In genomic region chr6:128343666-128344065, GRCh38 we compare ENCODE assay signal across 17 cellular contexts.
DNase-seq lines count a peak whose midpoint lies in the region; ATAC-seq and TF ChIP-seq lines count a peak whose summit lies in the region.
"Had no signal": no experiment of that assay in that cellular context is flagged by ENCODE, and none has a peak within 500 bp of the region (broad histone marks: within the 10 kb centered on the region; RNA-seq: fewer than 3 reads in every experiment).

No MANE protein-coding gene starts in this region.

- no peak overlapping the region for H3K4me3 Mint-ChIP-seq in nephron
- H3K4me3 Mint-ChIP-seq: B cell; CD4-positive, CD25-positive, alpha-beta regulatory T cell; CD8-positive, alpha-beta T cell; GM23338; H9 had no signal

- no peaks in the 10 kb centered on the region for H3K27me3 Mint-ChIP-seq in nephron (ENCODE audit: low read depth)
- H3K27me3 Mint-ChIP-seq: CD4-positive, CD25-positive, alpha-beta regulatory T cell had no signal

- H3K56ac ChIP-seq in IMR-90 (ENCODE audit: extremely low read depth, insufficient read depth, low read length): no peak overlapping the region

- peak; percentile 87 for ATAC-seq in IMR-90 (ENCODE audit: low read depth)
- ATAC-seq in left cardiac atrium: no peak
- ATAC-seq in HG03045 (IDR thresholded peaks at IDR 0.05; ENCODE audit: unreplicated experiment): no peak
- ATAC-seq: CD8-positive, alpha-beta T cell; GM23338; HCT116 had no signal

- no peak overlapping the region for H3K14ac ChIP-seq in IMR-90 (replicated peaks; ENCODE audit: low read depth, low read length)

- H2BK20ac ChIP-seq in IMR-90 (ENCODE audit: low read depth, low read length): no peak overlapping the region

- POLR2A ChIA-PET in IMR-90 (lab: Charles Lee; ENCODE audit: unreplicated experiment): no interaction called here

- peaks cover 6% of the 10 kb centered on the region for H3K4me1 ChIP-seq in IMR-90 (ENCODE audit: control insufficient read depth, insufficient read depth, low read length)

- H3K27ac ChIP-seq in IMR-90 (ENCODE audit: insufficient read depth, low read length): peak overlapping the region; percentile 62; the same call in 1 of the 2 replicates
- H3K27ac ChIP-seq: BLaER1, C4-2B had no signal

- peak overlapping the region; percentile 7 to 63 (median 16) for H3K27ac Mint-ChIP-seq in nephron
- H3K27ac Mint-ChIP-seq: B cell; CD4-positive, CD25-positive, alpha-beta regulatory T cell; CD8-positive, alpha-beta T cell; GM23338 had no signal

- H3K9me1 ChIP-seq in IMR-90 (ENCODE audit: insufficient read depth, low read length): peaks cover 4% of the 10 kb centered on the region; the same call in 1 of the 2 replicates

- no TSS peak for BruUV-seq in IMR-90 (replicated peaks; lab: Mats Ljungman, UMichigan)

- no peak overlapping the region for H3K9ac ChIP-seq in IMR-90 (ENCODE audit: low read depth, low read length)
- H3K9ac ChIP-seq: BLaER1 had no signal

- dilution Hi-C loops in IMR-90 (cut with HindIII; ENCODE audit: low sequenced_read_pairs, unreplicated experiment): no loop called here

- no peaks in the 10 kb centered on the region for H3K27me3 ChIP-seq in IMR-90 (ENCODE audit: control insufficient read depth, insufficient read depth, low read length)
- H3K27me3 ChIP-seq: BLaER1 had no signal

- H4K8ac ChIP-seq in IMR-90 (ENCODE audit: low read depth in 2 of 2, low read length in 2 of 2): peak overlapping the region in 1 of 2 experiments; percentile 1; a peak in 1 of 4 replicates

- CTCF ChIA-PET in IMR-90 (lab: Yijun Ruan, JAX): no interaction called here

- H4K20me1 ChIP-seq in IMR-90 (ENCODE audit: insufficient read depth, low read length): no peaks in the 10 kb centered on the region; the same call in 1 of the 2 replicates
- H4K20me1 ChIP-seq: BLaER1 had no signal

- H2BK15ac ChIP-seq in IMR-90 (ENCODE audit: low read depth, low read length): 0 out of 3 replicates have a peak overlapping the region, but pooled peaks have one; percentile 1

- no peak overlapping the region for H3K18ac ChIP-seq in IMR-90 (ENCODE audit: low read depth, low read length)

- peaks cover 33% of the 10 kb centered on the region for H3K4me1 Mint-ChIP-seq in nephron
- H3K4me1 Mint-ChIP-seq: B cell; CD4-positive, CD25-positive, alpha-beta regulatory T cell had no signal

- H2AK9ac ChIP-seq in IMR-90 (replicated peaks; ENCODE audit: low read depth, low read length, poor library complexity): no peak overlapping the region

- peaks cover 11 to 25% of the 10 kb centered on the region in 2 experiments; a peak in 3 of 4 replicates for H3K79me1 ChIP-seq in IMR-90 (ENCODE audit: low read depth in 1 of 2, low read length in 2 of 2)

- no peaks in the 10 kb centered on the region for H3K36me3 ChIP-seq in IMR-90 (ENCODE audit: control insufficient read depth, insufficient read depth, low read length)
- H3K36me3 ChIP-seq: BLaER1 had no signal

- in situ Hi-C loops in IMR-90 (cut with MboI; ENCODE audit: low sequenced_read_pairs): loop anchor here (10.0 kb wide), 1 partner anchor 161 kb away; no protein-coding TSS in a partner anchor

- H2BK120ac ChIP-seq in IMR-90 (ENCODE audit: low read depth, low read length): peak overlapping the region; percentile 9; the same call in 1 of the 2 replicates

- H3K36me3 Mint-ChIP-seq in nephron (ENCODE audit: low read depth): no peaks in the 10 kb centered on the region
- H3K36me3 Mint-ChIP-seq: CD4-positive, CD25-positive, alpha-beta regulatory T cell; CD8-positive, alpha-beta T cell had no signal

- TF ChIP-seq RAD21 in IMR-90 (IDR thresholded peaks at IDR 0.05; ENCODE audit: low read length): no peak

- H4K5ac ChIP-seq in IMR-90 (ENCODE audit: low read depth, low read length): no peak overlapping the region

- no peak overlapping the region for H3K4me3 ChIP-seq in IMR-90 (ENCODE audit: insufficient read depth, low read depth, low read length)
- no peak overlapping the region for H3K4me3 ChIP-seq in fibroblast of villous mesenchyme (ENCODE audit: low read depth, low read length)
- H3K4me3 ChIP-seq: BLaER1, GM23338 had no signal

- H3K23ac ChIP-seq in IMR-90 (ENCODE audit: low read depth, low read length): no peak overlapping the region

- no peak for TF ChIP-seq POLR2A in IMR-90 (IDR thresholded peaks at IDR 0.05; ENCODE audit: low read depth, low read length)

- no peak overlapping the region for H2AK5ac ChIP-seq in IMR-90 (ENCODE audit: low read depth, low read length)

- intact Hi-C loops in IMR-90 (cut with micrococcal nuclease): loop anchor here (5.0 to 10.0 kb wide), 3 partner anchors 381 to 606 kb away; no protein-coding TSS in a partner anchor
- intact Hi-C loops in left cardiac atrium (cut with DNase I): no loop called here

- peak; percentile 84 for DNase-seq in IMR-90
- peak; percentile 92 for DNase-seq in fibroblast of villous mesenchyme (ENCODE audit: low read depth)
- DNase-seq in left cardiac atrium: no peak
- no peak for DNase-seq in activated effector memory CD4-positive, alpha-beta T cell treated with Interleukin-2 at 50 U/mL for 16 hours
- DNase-seq: Caco-2; CD4-positive, CD25-positive, alpha-beta regulatory T cell; CD8-positive, alpha-beta T cell; DMS153; DND-41; H9 had no signal

- no peak overlapping the region for H2AFZ ChIP-seq in IMR-90 (replicated peaks; ENCODE audit: low read length, poor library complexity)
- H2AFZ ChIP-seq: GM23338 had no signal

- no peak overlapping the region for H4K91ac ChIP-seq in IMR-90 (ENCODE audit: insufficient read depth, low read depth, low read length)

- H2BK5ac ChIP-seq in IMR-90 (ENCODE audit: low read depth, low read length, poor library complexity, severe bottlenecking): peak overlapping the region; percentile 48

- peak overlapping the region; percentile 75; the same call in 1 of the 2 replicates for H3K4me2 ChIP-seq in IMR-90 (ENCODE audit: low read depth, low read length)
- H3K4me2 ChIP-seq: BLaER1, GM23338 had no signal

- no peak overlapping the region for H3K4ac ChIP-seq in IMR-90 (ENCODE audit: low read depth, low read length)

- no peaks in the 10 kb centered on the region for H3K9me3 Mint-ChIP-seq in nephron
- H3K9me3 Mint-ChIP-seq: CD4-positive, CD25-positive, alpha-beta regulatory T cell; CD8-positive, alpha-beta T cell; GM23338; H9 had no signal

- no CpG with 5 or more reads among the region's 3 CpGs for WGBS in IMR-90 (ENCODE audit: extremely low coverage in 2 of 2, insufficient read length in 1 of 2), 2 experiments

- TF ChIP-seq CTCF in IMR-90 (conservative IDR thresholded peaks at IDR 0.05; ENCODE audit: low read depth, low read length): no peak
- no peak for TF ChIP-seq CTCF in fibroblast of villous mesenchyme (IDR thresholded peaks at IDR 0.05; ENCODE audit: insufficient read depth, low read depth, low read length)
- TF ChIP-seq CTCF in nephron (IDR thresholded peaks at IDR 0.05; ENCODE audit: unreplicated experiment in 3 of 3): no peak

- H3K9me3 ChIP-seq in IMR-90 (ENCODE audit: control insufficient read depth, insufficient read depth, low read length): no peaks in the 10 kb centered on the region
- H3K9me3 ChIP-seq: BLaER1, Caco-2 had no signal

TF ChIP-seq in IMR-90, 13 proteins besides CTCF, POLR2A, EP300 and RAD21:
- TF ChIP-seq CHD1 (IDR thresholded peaks at IDR 0.05; ENCODE audit: low read depth, low read length): no peak
- no peak for TF ChIP-seq RFX5 (IDR thresholded peaks at IDR 0.05; ENCODE audit: low read depth, low read length)
- no peak for TF ChIP-seq SMC3 (IDR thresholded peaks at IDR 0.05; ENCODE audit: low read depth, low read length)
- TF ChIP-seq CEBPB (IDR thresholded peaks at IDR 0.05; ENCODE audit: low read depth, low read length): no peak
- TF ChIP-seq BHLHE40 (IDR thresholded peaks at IDR 0.05; ENCODE audit: low read depth, low read length): no peak
- no peak for TF ChIP-seq ELK1 (IDR thresholded peaks at IDR 0.05; ENCODE audit: borderline replicate concordance, low read depth, low read length)
- TF ChIP-seq MAFK (IDR thresholded peaks at IDR 0.05; ENCODE audit: low read depth, low read length): no peak
- TF ChIP-seq MAZ (IDR thresholded peaks at IDR 0.05; ENCODE audit: borderline replicate concordance, low read depth, low read length): no peak
- no peak for TF ChIP-seq NFE2L2 (IDR thresholded peaks at IDR 0.05; ENCODE audit: low read depth, low read length)
- TF ChIP-seq USF2 (IDR thresholded peaks at IDR 0.05; ENCODE audit: low read depth, low read length): no peak
- no peak for TF ChIP-seq MXI1 (IDR thresholded peaks at IDR 0.05; ENCODE audit: borderline replicate concordance, low read depth, low read length)
- no peak for TF ChIP-seq FOS (IDR thresholded peaks at IDR 0.05; ENCODE audit: low read depth, low read length)
- no peak for TF ChIP-seq RCOR1 (IDR thresholded peaks at IDR 0.05; ENCODE audit: insufficient replicate concordance, low read length)

Comparison
In these comparisons a context has a peak if more than half of its experiments do, and no peak if none do; other contexts are left out.
1. DNase-seq: peak in IMR-90 (single experiment) and fibroblast of villous mesenchyme (single experiment); none in left cardiac atrium (single experiment) and activated effector memory CD4-positive, alpha-beta T cell treated with Interleukin-2 at 50 U/mL for 16 hours (single experiment).